ENCODE assay signal across 1 cellular context in the genomic region with DNA sequence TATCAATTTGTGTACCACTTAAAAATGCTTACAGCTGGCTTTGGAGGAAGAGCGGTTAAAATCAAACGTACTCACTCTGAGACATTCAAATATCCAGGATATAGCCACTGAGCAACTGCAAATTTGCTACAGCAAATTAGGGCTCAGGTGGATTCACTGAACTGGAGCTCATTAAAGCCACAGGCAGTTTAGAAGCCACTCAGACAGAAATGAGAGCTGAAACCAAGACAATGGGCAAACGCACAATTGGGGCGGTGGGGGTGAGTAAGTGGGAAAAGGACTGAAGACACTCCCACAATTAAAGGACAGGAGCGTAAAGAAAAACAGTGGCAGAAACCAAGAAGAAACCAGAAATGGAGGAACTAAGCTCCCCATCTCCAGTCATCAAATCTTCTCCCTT.
TF ChIP-seq lines count a peak whose summit lies in the region.

No MANE protein-coding gene starts in this region.

TF ChIP-seq in WTC11, 78 proteins besides CTCF, POLR2A, EP300 and RAD21 (continued from another document):
- no peak for TF ChIP-seq SOX15 (CRISPR knock-in tag; IDR thresholded peaks at IDR 0.05)
- TF ChIP-seq ZNF317 (CRISPR knock-in tag; IDR thresholded peaks at IDR 0.05; ENCODE audit: borderline replicate concordance, low read depth), result no peak
- TF ChIP-seq AFF4 (CRISPR knock-in tag; IDR thresholded peaks at IDR 0.05; ENCODE audit: borderline replicate concordance), result no peak
- TF ChIP-seq E2F4 (CRISPR knock-in tag; IDR thresholded peaks at IDR 0.05; ENCODE audit: borderline replicate concordance, low read depth), result no peak
- no peak for TF ChIP-seq ZNF121 (CRISPR knock-in tag; IDR thresholded peaks at IDR 0.05)
- no peak for TF ChIP-seq HMGXB4 (CRISPR knock-in tag; IDR thresholded peaks at IDR 0.05)
- TF ChIP-seq TCF7 (CRISPR knock-in tag; IDR thresholded peaks at IDR 0.05; ENCODE audit: low read depth), result no peak
- no peak for TF ChIP-seq SP1 (CRISPR knock-in tag; conservative IDR thresholded peaks at IDR 0.05)
- TF ChIP-seq ZNF423 (CRISPR knock-in tag; IDR thresholded peaks at IDR 0.05), result no peak
